In the genomic region with DNA sequence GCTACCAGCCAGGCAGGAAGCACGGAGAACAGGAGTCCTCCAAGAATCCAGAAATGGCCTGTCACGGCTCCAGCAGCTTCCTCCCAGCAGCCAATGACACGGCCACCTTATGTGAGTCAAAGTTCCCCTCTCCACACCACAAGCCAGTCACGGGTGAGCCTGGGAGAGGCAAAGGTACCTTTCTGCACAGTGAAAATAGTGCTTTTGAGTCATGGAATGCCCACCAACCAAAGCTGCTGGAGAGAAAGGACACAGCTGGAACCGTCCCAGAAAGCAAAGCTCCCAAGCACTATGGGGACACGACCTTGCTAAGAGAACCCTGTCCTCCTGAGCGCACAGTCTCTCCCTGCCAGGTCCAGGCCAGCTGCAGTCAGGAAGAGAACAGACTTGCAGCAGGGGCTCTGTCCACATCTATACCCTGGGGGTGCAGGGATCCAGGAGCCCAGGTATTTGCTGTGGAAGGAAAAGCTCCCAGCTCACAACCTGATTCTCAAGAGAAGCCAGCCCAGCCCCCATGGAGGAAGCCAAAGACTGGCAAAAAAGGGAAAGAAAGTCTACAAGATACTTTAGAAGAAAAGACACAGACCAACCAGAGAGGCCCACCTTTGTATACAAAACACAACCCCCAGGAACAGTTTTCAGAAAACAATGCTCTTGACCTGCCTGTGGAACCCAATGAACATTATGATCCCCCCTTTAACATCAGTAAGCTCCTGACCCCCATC, we compare ENCODE assay signal across 26 cellular contexts. TPM values are rescaled to one million over a fixed set of nuclear protein-coding genes. Genes with fewer than 3 reads are reported as not detected.
"Had no signal": no experiment of that assay in that cellular context is flagged by ENCODE, and none has a peak within 500 bp of the region (broad histone marks: within the 10 kb centered on the region; RNA-seq: fewer than 3 reads in every experiment).

No MANE protein-coding gene starts in this region.

- H3K27me3 ChIP-seq: foreskin keratinocyte, ovary, sigmoid colon, thyroid gland had no signal

- H3K4me1 ChIP-seq: foreskin keratinocyte, sigmoid colon, thyroid gland had no signal

- H3K9me3 ChIP-seq: mucosa of descending colon, ovary, sigmoid colon, thyroid gland had no signal

- ATAC-seq: activated naive CD8-positive, alpha-beta T cell treated with anti-CD3 and anti-CD28 coated beads, Interleukin-2, amount 50 U/mL, for 24 hours; activated T-helper 17 cell treated with anti-CD3 and anti-CD28 coated beads, Interleukin-2, amount 50 U/mL, for 72 hours; foreskin keratinocyte; mucosa of descending colon; naive thymus-derived CD8-positive, alpha-beta T cell; stimulated activated naive B cell treated with anti-CD40 and anti-IgM and Interleukin-4, amounts not matched to agents 10 μg/mL and 1 μg/mL and 100 μg/mL, for 72 hours had no signal

- DNase-seq: activated CD4-positive, alpha-beta T cell treated with anti-CD3 and anti-CD28 coated beads, Interleukin-2, amount 10 ng/mL, durations not matched to agents 24 days and 14 days; activated naive CD4-positive, alpha-beta T cell treated with anti-CD3 and anti-CD28 coated beads for 36 hours; activated naive CD8-positive, alpha-beta T cell treated with anti-CD3 and anti-CD28 coated beads, Interleukin-2, amount 50 U/mL, for 24 hours; activated T-cell treated with anti-CD3 and anti-CD28 coated beads, Interleukin-2, amount 50 U/mL, for 1 hour; anterior cingulate cortex; central memory CD4-positive, alpha-beta T cell; dorsolateral prefrontal cortex; endodermal cell; foreskin keratinocyte; glutamatergic neuron; kidney; mucosa of descending colon; naive thymus-derived CD8-positive, alpha-beta T cell; sigmoid colon; stimulated activated naive B cell treated with anti-CD40 and anti-IgM and Interleukin-4, amounts not matched to agents 10 μg/mL and 1 μg/mL and 100 μg/mL, for 72 hours; T1000; thyroid gland had no signal

- H3K27ac ChIP-seq: dorsolateral prefrontal cortex, epithelial cell of prostate, foreskin keratinocyte, ovary, sigmoid colon, thyroid gland had no signal

- H3K36me3 ChIP-seq: ovary, sigmoid colon, thyroid gland had no signal

- H3K4me3 ChIP-seq: dorsolateral prefrontal cortex, mucosa of descending colon, ovary, sigmoid colon, thyroid gland had no signal

RNA-seq across cellular contexts. Expression of a gene that starts 24.4 kb away (rescaled TPM):
- total RNA-seq: activated CD4-positive, alpha-beta T cell treated with anti-CD3 and anti-CD28 coated beads, Interleukin-2, amount 10 ng/mL, durations not matched to agents 24 days and 14 days; activated CD8-positive, alpha-beta memory T cell treated with anti-CD3 and anti-CD28 coated beads for 36 hours; activated naive CD4-positive, alpha-beta T cell treated with anti-CD3 and anti-CD28 coated beads for 36 hours; activated T-helper 17 cell treated with anti-CD3 and anti-CD28 coated beads, Interleukin-2, amount 50 U/mL, for 72 hours; fibroblast of lung; foreskin keratinocyte; kidney; liver; naive thymus-derived CD8-positive, alpha-beta T cell; pulmonary artery endothelial cell; sigmoid colon; subcutaneous adipose tissue; T-helper 1 cell treated with Interleukin-12 subunit alpha and Interleukin-12 subunit beta and Interleukin-4 antibody, amounts not matched to agents 30 ng/mL and 1 ng/mL, for 36 hours; thyroid gland had no signal
- polyA plus RNA-seq: fibroblast of lung; foreskin keratinocyte; naive thymus-derived CD8-positive, alpha-beta T cell; sigmoid colon had no signal
